In the genomic region with DNA sequence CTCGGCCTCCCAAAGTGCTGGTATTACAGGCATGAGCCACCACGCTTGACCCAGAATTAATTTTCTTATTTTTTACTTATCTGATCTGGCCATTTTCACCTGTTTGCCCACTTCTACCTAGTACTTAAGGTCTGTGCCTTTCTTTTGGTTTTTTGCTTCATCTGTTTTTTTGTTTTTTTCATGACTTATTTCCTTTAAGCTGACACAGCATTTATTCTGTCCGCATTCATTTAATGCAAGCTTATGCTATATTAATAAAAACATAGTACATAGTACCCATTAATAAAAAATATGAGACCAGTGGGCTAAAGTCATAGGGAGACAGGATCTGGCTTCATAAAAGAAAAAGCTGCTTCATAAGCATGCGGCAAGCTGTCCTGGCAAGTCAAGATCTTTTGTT, we compare ENCODE assay signal across 3 cellular contexts.
A peak's percentile ranks its signal among the peaks of the same experiment; 100 is the strongest.
TF ChIP-seq lines count a peak whose summit lies in the region.

No MANE protein-coding gene starts in this region.

TF ChIP-seq in HepG2, 621 proteins besides CTCF, POLR2A, EP300 and RAD21:
- TF ChIP-seq MAFK (conservative IDR thresholded peaks at IDR 0.05 in 1 of 2, IDR thresholded peaks at IDR 0.05 in 1 of 2; ENCODE audit: low read length in 2 of 2), result peak; percentile 93 to 98
- peak; percentile 96 for TF ChIP-seq MAFF (IDR thresholded peaks at IDR 0.05; ENCODE audit: low read depth, low read length)
- TF ChIP-seq NFIC (IDR thresholded peaks at IDR 0.05; ENCODE audit: low read length), result no peak
TF ChIP-seq in HepG2: peak in this region for 2.

TF ChIP-seq in IMR-90, 13 proteins besides CTCF, POLR2A, EP300 and RAD21:
- peak; percentile 98 for TF ChIP-seq MAFK (IDR thresholded peaks at IDR 0.05; ENCODE audit: low read depth, low read length)
- no peak for TF ChIP-seq USF2 (IDR thresholded peaks at IDR 0.05; ENCODE audit: low read depth, low read length)

TF ChIP-seq in H1, 55 proteins besides CTCF, POLR2A, EP300 and RAD21:
- TF ChIP-seq CBX5 (IDR thresholded peaks at IDR 0.05; ENCODE audit: low read depth, low read length) (no peak), MAFK (IDR thresholded peaks at IDR 0.05; ENCODE audit: low read depth, low read length) (peak; percentile 76; the same call in 1 of the 2 replicates)
